In the genomic region with DNA sequence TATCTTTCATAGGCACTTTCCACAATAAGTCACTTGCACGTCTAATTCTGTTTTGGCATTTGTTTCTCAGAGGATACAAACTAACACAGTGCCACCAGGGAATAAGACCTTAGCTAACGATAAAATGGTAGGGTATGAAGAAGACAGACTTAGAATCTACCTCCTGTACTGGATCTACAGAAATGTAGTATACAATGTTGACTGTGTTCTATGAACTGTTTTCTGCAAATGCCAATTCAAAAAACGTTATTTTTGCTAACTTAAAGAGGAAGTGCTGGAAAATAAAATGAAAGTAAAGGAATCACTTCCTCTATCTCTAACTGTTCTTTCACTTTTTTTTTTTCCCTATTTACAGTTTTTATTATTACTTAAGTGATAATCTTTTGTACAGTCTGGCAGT, we compare ENCODE assay signal across 12 cellular contexts. TPM values are rescaled to one million over a fixed set of nuclear protein-coding genes. Genes with fewer than 3 reads are reported as not detected.
DNase-seq lines count a peak whose midpoint lies in the region; ATAC-seq lines count a peak whose summit lies in the region.
"Had no signal": no experiment of that assay in that cellular context is flagged by ENCODE, and none has a peak within 500 bp of the region (broad histone marks: within the 10 kb centered on the region; RNA-seq: fewer than 3 reads in every experiment).

No MANE protein-coding gene starts in this region.

- H3K9me3 Mint-ChIP-seq in T-cell: peaks cover 0 to 6% (median 4%) of the 10 kb centered on the region in 3 donors
- peaks cover 0 to 10% (median 3%) of the 10 kb centered on the region in 9 donors for H3K9me3 Mint-ChIP-seq in naive thymus-derived CD8-positive, alpha-beta T cell

- peak overlapping the region in 2 of 3 donors; percentile 29 to 55 for H3K4me3 Mint-ChIP-seq in T-cell
- H3K4me3 Mint-ChIP-seq in naive thymus-derived CD8-positive, alpha-beta T cell: peak overlapping the region in 9 of 10 donors; percentile 1 to 50 (median 31)

- peak; percentile 47 for ATAC-seq in GM18498 (IDR thresholded peaks at IDR 0.05; ENCODE audit: unreplicated experiment)
- ATAC-seq in HG03378 (IDR thresholded peaks at IDR 0.05; ENCODE audit: unreplicated experiment): peak; percentile 60
- no peak for ATAC-seq in T-cell (replicated peaks in 1 of 4)
- no peak for ATAC-seq in naive thymus-derived CD8-positive, alpha-beta T cell
- ATAC-seq in GM21528 (IDR thresholded peaks at IDR 0.05; ENCODE audit: low FRiP score, unreplicated experiment): no peak

- peaks cover 62 to 66% (median 65%) of the 10 kb centered on the region in 3 donors for H3K4me1 Mint-ChIP-seq in T-cell
- peaks cover 24 to 67% (median 65%) of the 10 kb centered on the region in 4 donors for H3K4me1 Mint-ChIP-seq in naive thymus-derived CD8-positive, alpha-beta T cell

- H3K36me3 Mint-ChIP-seq in T-cell: peaks cover 26% of the 10 kb centered on the region
- H3K36me3 Mint-ChIP-seq in naive thymus-derived CD8-positive, alpha-beta T cell: peaks cover 5 to 13% (median 12%) of the 10 kb centered on the region in 3 donors

- H3K27me3 Mint-ChIP-seq in T-cell: no peaks in the 10 kb centered on the region
- no peaks in the 10 kb centered on the region for H3K27me3 Mint-ChIP-seq in naive thymus-derived CD8-positive, alpha-beta T cell

- peak overlapping the region; percentile 62 to 74 for H3K27ac Mint-ChIP-seq in T-cell
- H3K27ac Mint-ChIP-seq in naive thymus-derived CD8-positive, alpha-beta T cell: peak overlapping the region; percentile 2 to 92 (median 68)

- POLR2A ChIA-PET in T-cell (lab: Charles Lee): interaction anchor here in 1 of 2 donors (0.6 kb wide), 1 partner anchor 329 kb away, joined by 3 read pairs; no protein-coding TSS in a partner anchor
- POLR2A ChIA-PET in naive thymus-derived CD8-positive, alpha-beta T cell (lab: Charles Lee): interaction anchor here (1.2 to 2.3 kb wide), 6 partner anchors 8 to 47 kb away, joined by 3 to 13 read pairs (median 4); partner anchors contain the start of gene PDE3B

- CTCF ChIA-PET in T-cell (lab: Charles Lee): interaction anchor here in 1 of 2 donors (1.1 to 1.4 kb wide), 2 partner anchors 10 to 61 kb away, joined by 3 to 4 read pairs; no protein-coding TSS in a partner anchor

- DNase-seq in T-cell (no peak), HK-2 (ENCODE audit: unreplicated experiment) (no peak)
- DNase-seq in naive thymus-derived CD8-positive, alpha-beta T cell: no peak
- DNase-seq in stimulated activated CD4-positive, alpha-beta T cell treated with anti-CD3 and anti-CD28 coated beads, Interleukin-15, amount 100 ng/mL, for 24 hours: no peak
- DNase-seq: activated effector memory CD4-positive, alpha-beta T cell treated with Interleukin-2 at 50 U/mL for 16 hours; DMS 273 treated with DMSO at 0.1 percent for 48 hours; left cardiac atrium; NCI-H1092 treated with DMSO at 0.1 percent for 48 hours; NCI-H526 treated with DMSO at 0.1 percent for 48 hours had no signal

RNA-seq across cellular contexts. Expression of gene PDE3B, which starts 17.8 kb away (rescaled TPM):
- 100 to 1,000 TPM; 130 to 162 (median 143) TPM for total RNA-seq in T-cell
- total RNA-seq in naive thymus-derived CD8-positive, alpha-beta T cell: 100 to 1,000 TPM; 228 to 240 TPM
- 100 to 1,000 TPM in 1 of 3 donors, 10 to 100 TPM in 2; 59.2 to 127 (median 74.8) TPM for polyA plus RNA-seq in naive thymus-derived CD8-positive, alpha-beta T cell

Comparison
In these comparisons a context has a peak if more than half of its experiments do, and no peak if none do; other contexts are left out.
1. ATAC-seq: peak in GM18498 (single experiment) and HG03378 (single experiment); none in T-cell (0 of 4), naive thymus-derived CD8-positive, alpha-beta T cell (0 of 2) and GM21528 (single experiment).